ENCODE assay signal across 9 cellular contexts in the genomic region with DNA sequence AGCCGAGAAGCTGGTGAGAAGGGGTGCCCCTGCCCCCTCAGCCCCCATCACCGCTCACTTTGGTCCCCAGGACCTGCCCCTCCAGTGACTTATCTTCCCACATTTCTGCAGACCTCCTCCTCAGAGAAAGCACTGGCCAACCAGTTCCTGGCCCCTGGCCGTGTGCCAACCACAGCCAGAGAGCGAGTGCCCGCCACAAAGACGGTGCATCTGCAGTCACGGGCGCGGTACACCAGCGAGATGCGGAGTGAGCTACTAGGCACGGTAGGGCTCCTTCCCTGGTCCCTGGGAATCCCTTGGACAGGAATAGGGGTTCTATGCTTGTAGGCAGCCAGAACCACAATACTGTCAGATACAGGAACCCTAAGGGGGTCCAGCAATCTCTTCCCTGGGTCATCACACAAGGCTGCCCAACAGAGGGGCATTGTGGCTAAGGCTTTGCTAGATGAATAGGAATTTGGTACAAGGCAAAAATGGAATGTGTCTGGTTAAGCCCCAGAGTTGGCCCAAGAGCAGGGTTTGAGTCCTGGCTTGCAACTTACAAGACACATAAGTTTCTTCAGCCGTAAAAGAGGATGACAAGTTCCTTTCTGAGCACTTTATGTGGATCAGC. TPM values are rescaled to one million over a fixed set of nuclear protein-coding genes. Genes with fewer than 3 reads are reported as not detected.
DNase-seq lines count a peak whose midpoint lies in the region; ATAC-seq and TF ChIP-seq lines count a peak whose summit lies in the region.
"Had no signal": no experiment of that assay in that cellular context is flagged by ENCODE, and none has a peak within 500 bp of the region (broad histone marks: within the 10 kb centered on the region; RNA-seq: fewer than 3 reads in every experiment).

No MANE protein-coding gene starts in this region.

- TF ChIP-seq POLR2A in heart left ventricle (IDR thresholded peaks at IDR 0.05) (no peak), uterus (IDR thresholded peaks at IDR 0.05) (no peak)

- intact Hi-C loops in heart left ventricle (cut with DNase I) = loop anchor here in 3 of 10 donors (5.0 to 10.0 kb wide), 3 partner anchors 46 to 139 kb away; a partner anchor contains a TSS
- intact Hi-C loops in cardiac septum (cut with DNase I) = no loop called here
- intact Hi-C loops in ascending aorta (cut with DNase I) = no loop called here
- intact Hi-C loops in lower lobe of right lung (cut with DNase I) = no loop called here
- intact Hi-C loops in uterus (cut with DNase I; ENCODE audit: low total_unique reads) = no loop called here

- no peak for DNase-seq in heart left ventricle
- no peak for DNase-seq in cardiac septum (ENCODE audit: low spot score)
- DNase-seq in ascending aorta (ENCODE audit: low spot score in 2 of 2) = no peak
- no peak for DNase-seq in lower lobe of right lung
- no peak for DNase-seq in uterus
- DNase-seq in central memory CD4-positive, alpha-beta T cell = no peak
- DNase-seq in GF-D8 (lab: John Stamatoyannopoulos, UW) = no peak

- peak overlapping the region in 10 of 12 donors; percentile 90 to 96 (median 94) for H3K27ac ChIP-seq in heart left ventricle
- peak overlapping the region; percentile 84 to 88 for H3K27ac ChIP-seq in ascending aorta
- H3K27ac ChIP-seq in lower lobe of right lung = peak overlapping the region; percentile 97
- H3K27ac ChIP-seq in uterus = peak overlapping the region; percentile 93 to 94

- H3K27me3 ChIP-seq in heart left ventricle = no peaks in the 10 kb centered on the region
- no peaks in the 10 kb centered on the region for H3K27me3 ChIP-seq in ascending aorta
- no peaks in the 10 kb centered on the region for H3K27me3 ChIP-seq in lower lobe of right lung (ENCODE audit: low read depth)
- H3K27me3 ChIP-seq in uterus = no peaks in the 10 kb centered on the region
- H3K27me3 ChIP-seq: cardiac muscle cell had no signal

- H3K36me3 ChIP-seq in heart left ventricle = peaks cover 0 to 52% (median 42%) of the 10 kb centered on the region in 9 donors
- peaks cover 27 to 39% of the 10 kb centered on the region in 2 donors for H3K36me3 ChIP-seq in ascending aorta
- peaks cover 51% of the 10 kb centered on the region for H3K36me3 ChIP-seq in lower lobe of right lung
- no peaks in the 10 kb centered on the region for H3K36me3 ChIP-seq in uterus

- H3K4me1 ChIP-seq in heart left ventricle (peaks cover 0 to 26% (median 11%) of the 10 kb centered on the region in 12 donors), ascending aorta (peaks cover 0 to 18% of the 10 kb centered on the region in 2 donors), lower lobe of right lung (peaks cover 13% of the 10 kb centered on the region), uterus (peaks cover 0 to 4% of the 10 kb centered on the region in 2 donors)

- TF ChIP-seq CTCF in heart left ventricle (IDR thresholded peaks at IDR 0.05) (no peak), ascending aorta (IDR thresholded peaks at IDR 0.05) (no peak), lower lobe of right lung (IDR thresholded peaks at IDR 0.05) (no peak), uterus (IDR thresholded peaks at IDR 0.05) (no peak)

- ATAC-seq in heart left ventricle (no peak), lower lobe of right lung (no peak), GM19452 (IDR thresholded peaks at IDR 0.05; ENCODE audit: unreplicated experiment) (no peak)

- H3K9me3 ChIP-seq in heart left ventricle = no peaks in the 10 kb centered on the region
- H3K9me3 ChIP-seq in ascending aorta = no peaks in the 10 kb centered on the region
- no peaks in the 10 kb centered on the region for H3K9me3 ChIP-seq in lower lobe of right lung
- H3K9me3 ChIP-seq in uterus = no peaks in the 10 kb centered on the region

- WGBS in heart left ventricle, 4 donors = 86 to 89% (median 88%) methylated on average over 13 of the region's 13 CpGs

- H3K4me3 ChIP-seq in heart left ventricle (peak overlapping the region in 9 of 12 donors; percentile 64 to 83 (median 80)), ascending aorta (peak overlapping the region; percentile 72 to 74), lower lobe of right lung (peak overlapping the region; percentile 80), uterus (peak overlapping the region in 1 of 2 donors; percentile 71)

RNA-seq across cellular contexts. Expression of a gene that starts 1.0 kb away (rescaled TPM):
- total RNA-seq in heart left ventricle (10 to 100 TPM; 22.5 to 34.4 (median 25.8) TPM), cardiac septum (29.1 TPM), ascending aorta (234 TPM), lower lobe of right lung (32.0 TPM), uterus (10 to 100 TPM; 11.5 to 43.5 (median 22.2) TPM)
- polyA plus RNA-seq in heart left ventricle = 10 to 100 TPM; 60.6 to 69.6 TPM

RNA-seq across cellular contexts. Expression of a gene that starts 9.9 kb away (rescaled TPM):
- 10 to 100 TPM in 6 of 9 donors, 1 to 10 TPM in 3; 8.7 to 27.2 (median 16.8) TPM for total RNA-seq in heart left ventricle
- polyA plus RNA-seq in heart left ventricle = 10 to 100 TPM; 15.6 to 35.2 TPM
- total RNA-seq in cardiac septum = 18.8 TPM
- total RNA-seq in ascending aorta = 13.7 TPM
- total RNA-seq in lower lobe of right lung = 37.2 TPM
- total RNA-seq in uterus = 10 to 100 TPM in 2 of 4 donors, 1 to 10 TPM in 1, not detected in 1; 5.9 to 32.6 (median 17.6) TPM

RNA-seq across cellular contexts. Expression of a gene that starts 29.6 kb away (rescaled TPM):
- 100 to 1,000 TPM in 2 of 9 donors, 10 to 100 TPM in 7; 34.7 to 117 (median 47.0) TPM for total RNA-seq in heart left ventricle
- polyA plus RNA-seq in heart left ventricle = 10 to 100 TPM; 30.8 to 38.3 TPM
- 50.5 TPM for total RNA-seq in cardiac septum
- 181 TPM for total RNA-seq in ascending aorta
- 38.7 TPM for total RNA-seq in lower lobe of right lung
- total RNA-seq in uterus = 10 to 100 TPM; 14.3 to 45.0 (median 36.0) TPM

RNA-seq across cellular contexts. Expression of a gene that starts 48.4 kb away (rescaled TPM):
- total RNA-seq in heart left ventricle (10 to 100 TPM in 1 of 9 donors, 1 to 10 TPM in 8; 3.7 to 14.6 (median 7.3) TPM), cardiac septum (4.7 TPM), ascending aorta (12.3 TPM), lower lobe of right lung (8.2 TPM), uterus (10 to 100 TPM in 2 of 4 donors, 1 to 10 TPM in 2; 3.5 to 23.8 (median 13.0) TPM)
- polyA plus RNA-seq in heart left ventricle = 10 to 100 TPM; 11.1 to 12.4 TPM

RNA-seq across cellular contexts. Expression of a gene that starts 51.1 kb away (rescaled TPM):
- total RNA-seq in heart left ventricle (10 to 100 TPM; 60.9 to 92.4 (median 75.9) TPM), cardiac septum (70.5 TPM), ascending aorta (85.5 TPM), lower lobe of right lung (58.4 TPM), uterus (100 to 1,000 TPM in 2 of 4 donors, 10 to 100 TPM in 2; 58.1 to 240 (median 97.2) TPM)
- 10 to 100 TPM; 67.2 to 73.5 TPM for polyA plus RNA-seq in heart left ventricle
